7 cellular contexts compared by ENCODE assay signal in genomic region chr6:20922743-20923142, GRCh38.
"Had no signal": no experiment of that assay in that cellular context is flagged by ENCODE, and none has a peak within 500 bp of the region (broad histone marks: within the 10 kb centered on the region; RNA-seq: fewer than 3 reads in every experiment).

No MANE protein-coding gene starts in this region.

- H3K27ac ChIP-seq: GM23248 had no signal

- H3K9ac ChIP-seq: GM23248 had no signal

- DNase-seq: GM23248, GOT3, H7, KBM-7 had no signal

- H3K27ac Mint-ChIP-seq: IgD-negative memory B cell had no signal

- FAIRE-seq: HTR-8/SVneo had no signal

- H3K9me3 Mint-ChIP-seq: IgD-negative memory B cell had no signal

- H3K27me3 Mint-ChIP-seq: IgD-negative memory B cell had no signal

- H3K9me3 ChIP-seq: HAP-1 had no signal

- H3K4me3 Mint-ChIP-seq: IgD-negative memory B cell had no signal

- H3K36me3 ChIP-seq: HAP-1 had no signal

- H3K4me3 ChIP-seq: GM23248, HAP-1 had no signal

- H2AFZ ChIP-seq: GM23248 had no signal

- H3K4me1 ChIP-seq: HAP-1 had no signal
